Comparison of ENCODE assay signal across 22 cellular contexts in the genomic region with DNA sequence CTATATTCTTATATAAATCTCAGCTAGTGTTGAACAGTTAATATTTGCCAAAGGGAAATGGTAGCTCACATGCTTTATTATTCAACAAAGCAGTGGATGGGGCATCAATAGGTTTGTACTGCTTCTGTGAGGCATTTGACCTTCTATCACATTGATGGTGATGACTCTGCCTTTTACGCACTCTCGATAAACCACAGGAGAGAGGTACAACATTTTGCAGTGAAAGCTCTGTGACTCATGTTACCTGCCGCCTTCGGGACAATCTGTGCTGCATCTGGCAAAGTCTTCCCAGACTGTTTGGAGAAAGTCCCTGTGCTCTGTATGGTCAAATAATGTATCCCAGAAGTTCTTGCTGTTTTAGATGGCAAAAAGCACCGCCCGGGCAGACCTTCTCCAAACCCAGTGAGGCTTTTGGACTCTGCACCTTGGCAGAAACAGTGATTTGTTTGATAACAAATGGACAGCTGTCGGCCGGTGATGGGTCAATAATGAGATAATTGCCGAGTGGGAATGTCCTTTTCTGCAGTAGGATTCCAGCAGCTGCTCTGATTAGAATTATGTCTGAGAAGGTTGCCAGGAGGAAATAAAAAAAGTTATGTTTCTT.
"Had no signal": no experiment of that assay in that cellular context is flagged by ENCODE, and none has a peak within 500 bp of the region (broad histone marks: within the 10 kb centered on the region; RNA-seq: fewer than 3 reads in every experiment).

No MANE protein-coding gene starts in this region.

- H3K27me3 ChIP-seq: thyroid gland, upper lobe of left lung, vagina had no signal

- ATAC-seq: activated naive CD4-positive, alpha-beta T cell treated with anti-CD3 and anti-CD28 coated beads, Interleukin-2, amount 50 U/mL, for 72 hours; activated T-cell treated with anti-CD3 and anti-CD28 coated beads, Interleukin-2, amount 50 U/mL, for 72 hours; effector memory CD8-positive, alpha-beta T cell; left cardiac atrium; naive thymus-derived CD8-positive, alpha-beta T cell; pancreas; psoas muscle; stimulated activated naive B cell treated with anti-CD40 and anti-IgM and Interleukin-4, amounts not matched to agents 10 μg/mL and 1 μg/mL and 100 μg/mL, for 72 hours had no signal

- H3K36me3 ChIP-seq: pancreas, stomach, thyroid gland, upper lobe of left lung, vagina had no signal

- DNase-seq: activated CD4-positive, alpha-beta T cell treated with anti-CD3 and anti-CD28 coated beads for 4 hours; activated CD4-positive, alpha-beta T cell treated with anti-CD3 and anti-CD28 coated beads, Interleukin-2, amount 50 U/mL, for 4 hours; activated naive CD4-positive, alpha-beta T cell; activated T-cell treated with anti-CD3 and anti-CD28 coated beads for 4 hours; activated T-cell treated with anti-CD3 and anti-CD28 coated beads, Interleukin-2, amount 50 U/mL, for 72 hours; aorta; cortex of kidney; effector memory CD8-positive, alpha-beta T cell; erythroblast; left cardiac atrium; naive thymus-derived CD8-positive, alpha-beta T cell; nucleus accumbens; pancreas; psoas muscle; stimulated activated CD4-positive, alpha-beta T cell treated with anti-CD3 and anti-CD28 coated beads, Interleukin-15, amount 100 ng/mL, for 24 hours; stimulated activated CD4-positive, alpha-beta T cell treated with anti-CD3 and anti-CD28 coated beads, Interleukin-2, amount 100 ng/mL, for 24 hours; stimulated activated naive B cell treated with anti-CD40 and anti-IgM and Interleukin-4, amounts not matched to agents 10 μg/mL and 1 μg/mL and 100 μg/mL, for 72 hours; stomach; thyroid gland; upper lobe of left lung had no signal

- H3K27ac ChIP-seq: pancreas, psoas muscle, stomach, thyroid gland, upper lobe of left lung, vagina had no signal

- H3K4me1 ChIP-seq: pancreas, psoas muscle, stomach, thyroid gland, upper lobe of left lung, vagina had no signal

- H3K9me3 ChIP-seq: pancreas, psoas muscle, stomach, thyroid gland, upper lobe of left lung, vagina had no signal

- H3K4me3 ChIP-seq: pancreas, psoas muscle, stomach, thyroid gland, upper lobe of left lung, vagina had no signal
